ENCODE assay signal across 9 cellular contexts in genomic region chr18:56723706-56724105, GRCh38.
"Had no signal": no experiment of that assay in that cellular context is flagged by ENCODE, and none has a peak within 500 bp of the region (broad histone marks: within the 10 kb centered on the region; RNA-seq: fewer than 3 reads in every experiment).

No MANE protein-coding gene starts in this region.

- DNase-seq: GOT3, H7, KBM-7 had no signal

- ATAC-seq: HCT116, HepG2 had no signal

- H3K4me3 ChIP-seq: GM23248, HAP-1 had no signal

- H3K27me3 Mint-ChIP-seq: IgD-negative memory B cell had no signal

- H3K9me3 Mint-ChIP-seq: IgD-negative memory B cell had no signal

- H3K4me1 ChIP-seq: HAP-1 had no signal

- H3K9me3 ChIP-seq: HAP-1 had no signal

- H3K27ac ChIP-seq: GM23248, HL-60 had no signal

- H3K36me3 ChIP-seq: HAP-1 had no signal

- H3K9ac ChIP-seq: GM23248 had no signal

- H3K27ac Mint-ChIP-seq: IgD-negative memory B cell had no signal

- H3K4me3 Mint-ChIP-seq: IgD-negative memory B cell had no signal

- FAIRE-seq: HepG2 had no signal
